In genomic region chr3:4948395-4948794, GRCh38 we compare ENCODE assay signal across 22 cellular contexts.
A peak's percentile ranks its signal among the peaks of the same experiment; 100 is the strongest.
DNase-seq lines count a peak whose midpoint lies in the region; ATAC-seq, FAIRE-seq and TF ChIP-seq lines count a peak whose summit lies in the region.
"Had no signal": no experiment of that assay in that cellular context is flagged by ENCODE, and none has a peak within 500 bp of the region (broad histone marks: within the 10 kb centered on the region; RNA-seq: fewer than 3 reads in every experiment).

No MANE protein-coding gene starts in this region.

- in situ Hi-C loops in ACHN (cut with HindIII; ENCODE audit: low pct_ligation_motif_present, low pct_unique_long_range_greater_than_20kb, low sequenced_read_pairs), result no loop called here

- ATAC-seq in HG03342 (IDR thresholded peaks at IDR 0.05; ENCODE audit: unreplicated experiment), result no peak
- ATAC-seq: left lobe of liver, Panc1 had no signal

- FAIRE-seq in RCC 7860 (lab: Jason Lieb, UNC), result no peak
- FAIRE-seq: endometrium, small intestine, urothelium cell line had no signal

- H3K4me3 ChIP-seq in choroid plexus epithelial cell (ENCODE audit: low read depth, low read length), result no peak overlapping the region
- H3K4me3 ChIP-seq: cardiac muscle cell, psoas muscle, SJSA1 had no signal

- TF ChIP-seq CTCF in choroid plexus epithelial cell (conservative IDR thresholded peaks at IDR 0.05; ENCODE audit: low read depth, low read length), result no peak

- DNase-seq in EH (ENCODE audit: low read depth) (peak; percentile 36), NCI-H226 (peak; percentile 16), choroid plexus epithelial cell (ENCODE audit: low read depth) (peak; percentile 17), iris pigment epithelial cell (ENCODE audit: low read depth) (peak; percentile 41), RCC 7860 (ENCODE audit: low spot score) (no peak), ACHN (no peak)
- DNase-seq: activated gamma-delta T cell treated with Interleukin-2 at 50 U/mL for 16 hours; dermis blood vessel endothelial cell; head of caudate nucleus; MM.1S; NCI-H1417; NCI-H446 treated with DMSO at 0.1 percent for 48 hours; psoas muscle; small intestine; stimulated activated CD4-positive, alpha-beta T cell treated with anti-CD3 and anti-CD28 coated beads, Interleukin-2, amount 100 ng/mL, for 24 hours had no signal

Comparison
In these comparisons a context has a peak if more than half of its experiments do, and no peak if none do; other contexts are left out.
1. DNase-seq: peak in EH (single experiment), NCI-H226 (single experiment), choroid plexus epithelial cell (single experiment) and iris pigment epithelial cell (single experiment); none in RCC 7860 (single experiment) and ACHN (single experiment).